20 cellular contexts compared by ENCODE assay signal in genomic region chrX:115591420-115591819, GRCh38. TPM values are rescaled to one million over a fixed set of nuclear protein-coding genes. Genes with fewer than 3 reads are reported as not detected.
A peak's percentile ranks its signal among the peaks of the same experiment; 100 is the strongest.
DNase-seq lines count a peak whose midpoint lies in the region; ATAC-seq, FAIRE-seq and TF ChIP-seq lines count a peak whose summit lies in the region.
"Had no signal": no experiment of that assay in that cellular context is flagged by ENCODE, and none has a peak within 500 bp of the region (broad histone marks: within the 10 kb centered on the region; RNA-seq: fewer than 3 reads in every experiment).

No MANE protein-coding gene starts in this region.

- peaks cover 0 to 87% of the 10 kb centered on the region in 2 experiments; a peak in 2 of 4 replicates for H3K79me2 ChIP-seq in H1 (ENCODE audit: control insufficient read depth in 1 of 2, insufficient read depth in 2 of 2, low read length in 2 of 2)

- no peak overlapping the region for H4K5ac ChIP-seq in H1 (ENCODE audit: insufficient read length, low read depth, low read length)

- ATAC-seq in A549 (no peak), GM18511 (IDR thresholded peaks at IDR 0.05; ENCODE audit: unreplicated experiment) (no peak)
- ATAC-seq: natural killer cell, T-cell had no signal

- FAIRE-seq in A549 (lab: Jason Lieb, UNC), result no peak
- peak; percentile 19 for FAIRE-seq in H1 (lab: Jason Lieb, UNC)

- H4K20me1 ChIP-seq in H1 (replicated peaks in 1 of 2; ENCODE audit: control insufficient read depth in 1 of 2, insufficient read depth in 2 of 2, low read length in 2 of 2), result peaks cover 0 to 1% of the 10 kb centered on the region in 2 experiments

- H2BK20ac ChIP-seq in H1 (ENCODE audit: low read length), result no peak overlapping the region

- no peak overlapping the region for H2BK12ac ChIP-seq in H1 (ENCODE audit: low read depth, low read length)

- no peak overlapping the region for H4K8ac ChIP-seq in H1 (ENCODE audit: extremely low read depth, insufficient read depth, low read length)

- CTCF ChIA-PET in A549 (lab: Yijun Ruan, JAX), result no interaction called here
- CTCF ChIA-PET in H1 (lab: Charles Lee; ENCODE audit: partially characterized antibody), result interaction anchor here (1.0 kb wide), 1 partner anchor 246 kb away, joined by 3 read pairs; no protein-coding TSS in a partner anchor

- no peak overlapping the region for H3K23ac ChIP-seq in H1 (ENCODE audit: insufficient read length)

- H3K23me2 ChIP-seq in H1 (ENCODE audit: low read depth, low read length), result no peaks in the 10 kb centered on the region

- H3K79me1 ChIP-seq in H1 (ENCODE audit: low read depth, low read length), result no peaks in the 10 kb centered on the region

- H3K9me3 Mint-ChIP-seq in neural crest cell, result no peaks in the 10 kb centered on the region
- H3K9me3 Mint-ChIP-seq: dendritic cell treated with granulocyte-macrophage colony-stimulating factor and Interleukin-4, amounts not matched to agents 40 ng/mL and 50 ng/mL, for 4 days; natural killer cell; T-cell had no signal

- H3K27ac ChIP-seq in A549, result peak overlapping the region in 1 of 2 experiments; percentile 61; a peak in 3 of 6 replicates
- H3K27ac ChIP-seq in HUES48 (ENCODE audit: low read depth, low read length), result peak overlapping the region; percentile 29
- no peak overlapping the region for H3K27ac ChIP-seq in H1 (ENCODE audit: low read depth, low read length)
- no peak overlapping the region for H3K27ac ChIP-seq in Peyer's patch
- H3K27ac ChIP-seq: KMS-11 had no signal

- H3K56ac ChIP-seq in H1 (replicated peaks; ENCODE audit: insufficient read length, low read depth, low read length), result no peak overlapping the region

- TF ChIP-seq RAD21 in A549 (conservative IDR thresholded peaks at IDR 0.05 in 1 of 2, IDR thresholded peaks at IDR 0.05 in 1 of 2), result no peak
- TF ChIP-seq RAD21 in H1 (IDR thresholded peaks at IDR 0.05 in 1 of 2, conservative IDR thresholded peaks at IDR 0.05 in 1 of 2; ENCODE audit: low read depth in 2 of 2, low read length in 2 of 2), result no peak

- TF ChIP-seq EP300 in A549 (IDR thresholded peaks at IDR 0.05) (no peak), H1 (IDR thresholded peaks at IDR 0.05; ENCODE audit: borderline replicate concordance in 1 of 2, low read depth in 2 of 2, low read length in 2 of 2) (no peak)

- no peak for DNase-seq in A549 (ENCODE audit: low read depth in 1 of 2, low spot score in 1 of 2)
- no peak for DNase-seq in H1 (ENCODE audit: low read depth in 1 of 2, low spot score in 2 of 2)
- no peak for DNase-seq in neural crest cell (ENCODE audit: low read depth, low spot score)
- DNase-seq in amniotic stem cell (lab: John Stamatoyannopoulos, UW), result no peak
- no peak for DNase-seq in Peyer's patch
- no peak for DNase-seq in activated CD4-positive, alpha-beta T cell treated with anti-CD3 and anti-CD28 coated beads, Interleukin-2, amount 50 U/mL, for 1 hour
- DNase-seq: anterior cingulate cortex; EL; glutamatergic neuron; mesenchymal stem cell; natural killer cell; NCI-H2029; stimulated activated CD4-positive, alpha-beta T cell treated with anti-CD3 and anti-CD28 coated beads, Interleukin-12 subunit alpha, Interleukin-12 subunit beta, amount 100 ng/mL, for 4 hours; T-cell had no signal

- H3K4me1 ChIP-seq in A549, result peaks cover 82% of the 10 kb centered on the region
- H3K4me1 ChIP-seq in HUES48 (ENCODE audit: control insufficient read depth, insufficient read depth, low read length), result peaks cover 50% of the 10 kb centered on the region
- peaks cover 0 to 14% (median 5%) of the 10 kb centered on the region in 4 experiments; a peak in 2 of 7 replicates for H3K4me1 ChIP-seq in H1 (replicated peaks in 1 of 4; ENCODE audit: control insufficient read depth in 3 of 4, insufficient read depth in 4 of 4, low read length in 3 of 4)
- no peaks in the 10 kb centered on the region for H3K4me1 ChIP-seq in Peyer's patch

- no peak overlapping the region for H4K91ac ChIP-seq in H1 (replicated peaks; ENCODE audit: insufficient read length, low read length)

- H3K4me2 ChIP-seq in A549 (peak overlapping the region; percentile 58), H1 (ENCODE audit: insufficient read depth in 1 of 2, low read depth in 2 of 2, low read length in 2 of 2) (no peak overlapping the region)
- H3K4me2 ChIP-seq: KMS-11 had no signal

- H3K27me3 Mint-ChIP-seq in neural crest cell (ENCODE audit: low read depth), result no peaks in the 10 kb centered on the region
- H3K27me3 Mint-ChIP-seq: dendritic cell treated with granulocyte-macrophage colony-stimulating factor and Interleukin-4, amounts not matched to agents 40 ng/mL and 50 ng/mL, for 4 days; progenitor cell of endocrine pancreas had no signal

- H3K9ac ChIP-seq in HUES48 (ENCODE audit: low read depth, low read length) (no peak overlapping the region), H1 (replicated peaks in 1 of 4; ENCODE audit: extremely low read depth in 1 of 4, low read depth in 3 of 4, low read length in 3 of 4) (no peak overlapping the region)
- H3K9ac ChIP-seq: KMS-11 had no signal

- H2BK15ac ChIP-seq in H1 (ENCODE audit: low read length), result no peak overlapping the region

- TF ChIP-seq POLR2A in A549 (IDR thresholded peaks at IDR 0.05; ENCODE audit: low read length) (no peak), H1 (IDR thresholded peaks at IDR 0.05; ENCODE audit: control extremely low read depth in 1 of 2, low read depth in 2 of 2, low read length in 2 of 2) (no peak), Peyer's patch (IDR thresholded peaks at IDR 0.05) (no peak)

- no peak overlapping the region for H2AK5ac ChIP-seq in H1 (ENCODE audit: low read depth, low read length)

- H3K9me3 ChIP-seq in A549, result no peaks in the 10 kb centered on the region
- no peaks in the 10 kb centered on the region for H3K9me3 ChIP-seq in HUES48 (ENCODE audit: control insufficient read depth, insufficient read depth, low read length)
- no peaks in the 10 kb centered on the region for H3K9me3 ChIP-seq in H1 (ENCODE audit: insufficient read depth in 2 of 2, low read depth in 1 of 2, low read length in 1 of 2)
- no peaks in the 10 kb centered on the region for H3K9me3 ChIP-seq in Peyer's patch
- H3K9me3 ChIP-seq: esophagus muscularis mucosa had no signal

- H3K4me3 ChIP-seq in A549 (no peak overlapping the region), HUES48 (ENCODE audit: low read depth, low read length) (no peak overlapping the region), H1 (ENCODE audit: extremely low read depth in 1 of 4, insufficient read depth in 2 of 4, low read depth in 3 of 4, low read length in 4 of 4) (no peak overlapping the region), Peyer's patch (no peak overlapping the region)
- H3K4me3 ChIP-seq: esophagus muscularis mucosa had no signal

- H3K4me1 Mint-ChIP-seq in neural crest cell, result peaks cover 49% of the 10 kb centered on the region
- H3K4me1 Mint-ChIP-seq: natural killer cell, T-cell had no signal

- H3K18ac ChIP-seq in H1 (ENCODE audit: extremely low read depth, low read length), result no peak overlapping the region

- no peak overlapping the region for H3K4ac ChIP-seq in H1 (replicated peaks; ENCODE audit: insufficient read length, low read depth, low read length)

- no peak overlapping the region for H2BK120ac ChIP-seq in H1 (replicated peaks; ENCODE audit: low read depth, low read length)

- H3K14ac ChIP-seq in H1 (ENCODE audit: insufficient read length), result no peak overlapping the region

- H2BK5ac ChIP-seq in H1 (ENCODE audit: low read depth, low read length), result no peak overlapping the region

- H3K36me3 Mint-ChIP-seq in neural crest cell (ENCODE audit: low read depth), result peaks cover 2% of the 10 kb centered on the region
- H3K36me3 Mint-ChIP-seq: natural killer cell, T-cell had no signal

- peak overlapping the region; percentile 75 for H3K27ac Mint-ChIP-seq in neural crest cell (ENCODE audit: unreplicated experiment)
- H3K27ac Mint-ChIP-seq: dendritic cell treated with granulocyte-macrophage colony-stimulating factor and Interleukin-4, amounts not matched to agents 40 ng/mL and 50 ng/mL, for 4 days; natural killer cell; progenitor cell of endocrine pancreas; T-cell had no signal

- WGBS in A549 (ENCODE audit: missing lambda C conversion rate), result 80% methylated on average over 4 of the region's 4 CpGs
- WGBS in H1 (ENCODE audit: extremely low coverage in 1 of 2, insufficient coverage in 1 of 2, insufficient read length in 1 of 2, insufficient replicate concordance in 2 of 2, low coverage in 1 of 2, low lambda C conversion rate in 2 of 2, missing lambda C conversion rate in 1 of 2), 2 experiments, result 83% methylated on average over 4 of the region's 4 CpGs; no CpG with 5 or more reads in 1 of the 2 experiments

- H3K4me3 Mint-ChIP-seq in neural crest cell, result no peak overlapping the region
- H3K4me3 Mint-ChIP-seq: dendritic cell treated with granulocyte-macrophage colony-stimulating factor and Interleukin-4, amounts not matched to agents 40 ng/mL and 50 ng/mL, for 4 days; natural killer cell; T-cell had no signal

- H3K36me3 ChIP-seq in HUES48 (ENCODE audit: control insufficient read depth, insufficient read depth, low read length) (peaks cover 11% of the 10 kb centered on the region; the same call in 1 of the 2 replicates), H1 (ENCODE audit: control insufficient read depth in 2 of 4, insufficient read depth in 4 of 4, low read length in 3 of 4) (peaks cover 0 to 8% (median 0%) of the 10 kb centered on the region in 4 experiments; a peak in 1 of 8 replicates), Peyer's patch (no peaks in the 10 kb centered on the region)
- H3K36me3 ChIP-seq: esophagus muscularis mucosa had no signal

- no peak for TF ChIP-seq CTCF in A549 (IDR thresholded peaks at IDR 0.05)
- TF ChIP-seq CTCF in H1 (IDR thresholded peaks at IDR 0.05; ENCODE audit: control extremely low read depth in 1 of 3, insufficient read depth in 1 of 3, low read depth in 1 of 3, low read length in 3 of 3), result no peak
- TF ChIP-seq CTCF in neural crest cell (conservative IDR thresholded peaks at IDR 0.05), result no peak
- no peak for TF ChIP-seq CTCF in Peyer's patch (IDR thresholded peaks at IDR 0.05)

- H3K27me3 ChIP-seq in HUES48 (ENCODE audit: control insufficient read depth, insufficient read depth, low read length) (no peaks in the 10 kb centered on the region), H1 (replicated peaks in 1 of 4; ENCODE audit: control insufficient read depth in 3 of 4, extremely low read depth in 1 of 4, insufficient read depth in 3 of 4, low read length in 3 of 4) (no peaks in the 10 kb centered on the region), Peyer's patch (no peaks in the 10 kb centered on the region)
- H3K27me3 ChIP-seq: esophagus muscularis mucosa had no signal

- H2AFZ ChIP-seq in H1 (ENCODE audit: low read length), result no peak overlapping the region

- POLR2A ChIA-PET in A549 (lab: Yijun Ruan, JAX) (no interaction called here), H1 (lab: Charles Lee; ENCODE audit: partially characterized antibody) (interaction anchor here (0.9 kb wide), 1 partner anchor 8 kb away, joined by 3 read pairs; no protein-coding TSS in a partner anchor)

RNA-seq across cellular contexts. Expression of gene PLS3, which starts 30.4 kb away (rescaled TPM):
- polyA plus RNA-seq in A549 (2011; rRNA removed) (411 and 437 TPM in 2 replicates), A549 (2017; fragmentation: RNase III; extraction: RNeasy Plus Mini Kit Qiagen cat#74134 plus additional on column Dnase treatment) (303 to 305 TPM (median 303 TPM) in 3 replicates), H1 (2011; rRNA removed) (55.2 and 107 TPM in 2 replicates)
- 92.7 and 94.3 TPM in 2 replicates for polyA plus RNA-seq in A549 (2012; cell fraction: cytosol; rRNA removed)
- 44.4 and 70.5 TPM in 2 replicates for polyA plus RNA-seq in A549 (2012; cell fraction: nucleus; rRNA removed)
- 75.5 and 78.3 TPM in 2 replicates for polyA minus RNA-seq in A549 (2011; rRNA and poly(A)+ RNA removed)
- total RNA-seq in H1 (2021; fragmentation: NEBNext Ultra II Directional; extraction: Animal tissue kit (Norgen Biotek cat#: 25700)), result 185 and 188 TPM in 2 replicates
- polyA plus RNA-seq in H1 (2011; cell fraction: cytosol; rRNA removed), result 143 TPM
- 69.2 TPM for polyA plus RNA-seq in H1 (2011; cell fraction: nucleus; rRNA removed)
- 152 to 225 TPM (median 173 TPM) in 4 replicates for polyA plus RNA-seq in H1 (2012, experiment 1 of 2)
- 14.6 TPM for polyA plus RNA-seq in H1 (2012, experiment 2 of 2)
- polyA plus RNA-seq in H1 (2013, experiment 1 of 2), result 90.2 TPM
- polyA plus RNA-seq in H1 (2013, experiment 2 of 2), result 91.0 TPM
- polyA minus RNA-seq in H1 (2011; rRNA and poly(A)+ RNA removed), result 153 and 370 TPM in 2 replicates
- 150 TPM for polyA minus RNA-seq in H1 (2011; cell fraction: cytosol; rRNA and poly(A)+ RNA removed)
- polyA minus RNA-seq in H1 (2011; cell fraction: nucleus; rRNA and poly(A)+ RNA removed), result 97.3 TPM
- total RNA-seq in neural crest cell (286 and 307 TPM in 2 replicates), Peyer's patch (10 to 100 TPM; 11.0 to 23.1 (median 13.1) TPM)
